Comparison of ENCODE assay signal across 13 cellular contexts in genomic region chr2:218886461-218886947, GRCh38. TPM values are rescaled to one million over a fixed set of nuclear protein-coding genes. Genes with fewer than 3 reads are reported as not detected.
DNase-seq lines count a peak whose midpoint lies in the region; ATAC-seq and TF ChIP-seq lines count a peak whose summit lies in the region.
"Had no signal": no experiment of that assay in that cellular context is flagged by ENCODE, and none has a peak within 500 bp of the region (broad histone marks: within the 10 kb centered on the region; RNA-seq: fewer than 3 reads in every experiment).

No MANE protein-coding gene starts in this region.

- TF ChIP-seq RAD21 in SK-N-SH (IDR thresholded peaks at IDR 0.05; ENCODE audit: low read length), result no peak

- H3K9me2 ChIP-seq in SK-N-SH, result no peaks in the 10 kb centered on the region

- no peaks in the 10 kb centered on the region for H3K9me3 ChIP-seq in SK-N-SH
- H3K9me3 ChIP-seq: upper lobe of left lung had no signal

- DNase-seq in NCI-H1092 treated with DMSO at 0.1 percent for 48 hours (lab: John Stamatoyannopoulos, UW) (peak; percentile 49), NCI-H1092 (lab: John Stamatoyannopoulos, UW) (no peak), SK-N-SH (peak; percentile 92), cerebellar nuclear complex (lab: John Stamatoyannopoulos, UW) (no peak)
- no peak for DNase-seq in stimulated activated effector memory CD8-positive, alpha-beta T cell treated with anti-CD3 and anti-CD28 coated beads, Interleukin-12 subunit alpha, Interleukin-12 subunit beta, amount 100 ng/mL, for 72 hours (ENCODE audit: low spot score in 2 of 2)
- no peak for DNase-seq in activated CD4-positive, CD25-positive, alpha-beta regulatory T cell (lab: John Stamatoyannopoulos, UW)
- DNase-seq in stimulated activated naive CD8-positive, alpha-beta T cell treated with anti-CD3 and anti-CD28 coated beads, Interleukin-15, amount 100 ng/mL, for 72 hours, result no peak
- DNase-seq: activated CD4-positive, alpha-beta T cell treated with anti-CD3 and anti-CD28 coated beads, Interleukin-2, amount 10 ng/mL, durations not matched to agents 24 days and 14 days had no signal

- no peaks in the 10 kb centered on the region for H4K20me1 ChIP-seq in SK-N-SH (ENCODE audit: insufficient read depth)

- no peak overlapping the region for H3K4me3 Mint-ChIP-seq in stimulated activated effector memory CD8-positive, alpha-beta T cell treated with anti-CD3 and anti-CD28 coated beads, Interleukin-12 subunit alpha, Interleukin-12 subunit beta, amount 100 ng/mL, for 72 hours
- no peak overlapping the region for H3K4me3 Mint-ChIP-seq in stimulated activated naive CD8-positive, alpha-beta T cell treated with anti-CD3 and anti-CD28 coated beads, Interleukin-15, amount 100 ng/mL, for 72 hours
- H3K4me3 Mint-ChIP-seq: activated CD4-positive, alpha-beta T cell treated with anti-CD3 and anti-CD28 coated beads, Interleukin-2, amount 10 ng/mL, durations not matched to agents 24 days and 14 days had no signal

- H3K36me3 ChIP-seq in SK-N-SH (replicated peaks in 1 of 2; ENCODE audit: control insufficient read depth in 1 of 2, insufficient read depth in 2 of 2, low read length in 1 of 2), result no peaks in the 10 kb centered on the region
- H3K36me3 ChIP-seq: cardiac muscle cell, upper lobe of left lung had no signal

- H3K27me3 Mint-ChIP-seq in stimulated activated naive CD8-positive, alpha-beta T cell treated with anti-CD3 and anti-CD28 coated beads, Interleukin-15, amount 100 ng/mL, for 72 hours, result peaks cover 34% of the 10 kb centered on the region

- H3K4me1 Mint-ChIP-seq in stimulated activated effector memory CD8-positive, alpha-beta T cell treated with anti-CD3 and anti-CD28 coated beads, Interleukin-12 subunit alpha, Interleukin-12 subunit beta, amount 100 ng/mL, for 72 hours, result peaks cover 49% of the 10 kb centered on the region
- H3K4me1 Mint-ChIP-seq in stimulated activated naive CD8-positive, alpha-beta T cell treated with anti-CD3 and anti-CD28 coated beads, Interleukin-15, amount 100 ng/mL, for 72 hours, result peaks cover 59% of the 10 kb centered on the region

- no peaks in the 10 kb centered on the region for H3F3A ChIP-seq in SK-N-SH (replicated peaks; ENCODE audit: insufficient read depth)

- peak; percentile 25 for ATAC-seq in HG03139 (IDR thresholded peaks at IDR 0.05; ENCODE audit: unreplicated experiment)
- no peak for ATAC-seq in stimulated activated effector memory CD8-positive, alpha-beta T cell treated with anti-CD3 and anti-CD28 coated beads, Interleukin-12 subunit alpha, Interleukin-12 subunit beta, amount 100 ng/mL, for 72 hours
- ATAC-seq in stimulated activated naive CD8-positive, alpha-beta T cell treated with anti-CD3 and anti-CD28 coated beads, Interleukin-15, amount 100 ng/mL, for 72 hours, result no peak

- no peak overlapping the region for H2AFZ ChIP-seq in SK-N-SH (ENCODE audit: low read depth)

- TF ChIP-seq CTCF in SK-N-SH (IDR thresholded peaks at IDR 0.05), result no peak

- H3K27ac ChIP-seq in SK-N-SH (ENCODE audit: low read depth in 2 of 2, low read length in 1 of 2), result peak overlapping the region in 1 of 2 experiments; percentile 77; a peak in 2 of 4 replicates
- H3K27ac ChIP-seq: 22Rv1, cardiac muscle cell, upper lobe of left lung had no signal

- no peaks in the 10 kb centered on the region for H3K79me2 ChIP-seq in SK-N-SH (ENCODE audit: insufficient read depth)

- peaks cover 23% of the 10 kb centered on the region for H3K36me3 Mint-ChIP-seq in stimulated activated effector memory CD8-positive, alpha-beta T cell treated with anti-CD3 and anti-CD28 coated beads, Interleukin-12 subunit alpha, Interleukin-12 subunit beta, amount 100 ng/mL, for 72 hours

- H3K9ac ChIP-seq in SK-N-SH, result no peak overlapping the region

- POLR2A ChIA-PET in SK-N-SH (lab: Yijun Ruan, JAX), result interaction anchor here (1.4 to 1.7 kb wide), 2 partner anchors 25 to 76 kb away, joined by 7 to 8 read pairs; no protein-coding TSS in a partner anchor

- 20% methylated on average over 5 of the region's 9 CpGs for WGBS in SK-N-SH (ENCODE audit: low lambda C conversion rate)

- peak overlapping the region; percentile 13 for H3K27ac Mint-ChIP-seq in stimulated activated effector memory CD8-positive, alpha-beta T cell treated with anti-CD3 and anti-CD28 coated beads, Interleukin-12 subunit alpha, Interleukin-12 subunit beta, amount 100 ng/mL, for 72 hours
- no peak overlapping the region for H3K27ac Mint-ChIP-seq in stimulated activated naive CD8-positive, alpha-beta T cell treated with anti-CD3 and anti-CD28 coated beads, Interleukin-15, amount 100 ng/mL, for 72 hours
- H3K27ac Mint-ChIP-seq: activated CD4-positive, alpha-beta T cell treated with anti-CD3 and anti-CD28 coated beads, Interleukin-2, amount 10 ng/mL, durations not matched to agents 24 days and 14 days had no signal

- TF ChIP-seq EP300 in SK-N-SH (IDR thresholded peaks at IDR 0.05; ENCODE audit: borderline replicate concordance in 1 of 2, low read depth in 1 of 2, low read length in 1 of 2), result no peak

- H3K9me3 Mint-ChIP-seq in stimulated activated effector memory CD8-positive, alpha-beta T cell treated with anti-CD3 and anti-CD28 coated beads, Interleukin-12 subunit alpha, Interleukin-12 subunit beta, amount 100 ng/mL, for 72 hours, result no peaks in the 10 kb centered on the region
- H3K9me3 Mint-ChIP-seq in stimulated activated naive CD8-positive, alpha-beta T cell treated with anti-CD3 and anti-CD28 coated beads, Interleukin-15, amount 100 ng/mL, for 72 hours, result no peaks in the 10 kb centered on the region
- H3K9me3 Mint-ChIP-seq: activated CD4-positive, alpha-beta T cell treated with anti-CD3 and anti-CD28 coated beads, Interleukin-2, amount 10 ng/mL, durations not matched to agents 24 days and 14 days had no signal

- CTCF ChIA-PET in SK-N-SH (lab: Yijun Ruan, JAX), result interaction anchor here (1.1 to 22.5 kb wide), 11 partner anchors 6 to 529 kb away, joined by 3 to 795 read pairs (median 6); partner anchors contain the start of gene WNT10A

- no peak overlapping the region for H3K4me3 ChIP-seq in SK-N-SH (ENCODE audit: low read depth in 2 of 2, low read length in 1 of 2)
- H3K4me3 ChIP-seq: cardiac muscle cell, smooth muscle cell, upper lobe of left lung had no signal

- no peak overlapping the region for H3K4me2 ChIP-seq in SK-N-SH
- H3K4me2 ChIP-seq: smooth muscle cell had no signal

- H3K4me1 ChIP-seq in SK-N-SH (ENCODE audit: control insufficient read depth in 1 of 2, insufficient read depth in 2 of 2, low read depth in 1 of 2, low read length in 1 of 2), result peaks cover 0 to 24% of the 10 kb centered on the region in 2 experiments; a peak in 1 of 4 replicates

- H3K27me3 ChIP-seq in SK-N-SH (ENCODE audit: insufficient read depth), result peaks cover 16% of the 10 kb centered on the region; the same call in 1 of the 2 replicates

TF ChIP-seq in SK-N-SH, 30 proteins besides CTCF, POLR2A, EP300 and RAD21:
- TF ChIP-seq SIN3A (IDR thresholded peaks at IDR 0.05; ENCODE audit: borderline replicate concordance, low read depth, low read length), result peak; percentile 25; the same call in 1 of the 2 replicates
- no peak for TF ChIP-seq ELF1 (IDR thresholded peaks at IDR 0.05)
- TF ChIP-seq CHD2 (IDR thresholded peaks at IDR 0.05; ENCODE audit: low read length, partially characterized antibody), result peak; percentile 44
- 0 out of 2 replicates have a peak, but pooled peaks have one; percentile 10 for TF ChIP-seq FOXJ3 (CRISPR knock-in tag; IDR thresholded peaks at IDR 0.05)
- TF ChIP-seq SMC3 (IDR thresholded peaks at IDR 0.05; ENCODE audit: low read depth, low read length), result no peak
- TF ChIP-seq NFIC (IDR thresholded peaks at IDR 0.05; ENCODE audit: borderline replicate concordance), result no peak
- TF ChIP-seq RCOR1 (IDR thresholded peaks at IDR 0.05; ENCODE audit: low read length), result peak; percentile 24; the same call in 1 of the 2 replicates
- no peak for TF ChIP-seq IRF3 (IDR thresholded peaks at IDR 0.05; ENCODE audit: low read depth, low read length)
- peak; percentile 100 for TF ChIP-seq MXI1 (IDR thresholded peaks at IDR 0.05; ENCODE audit: low read depth, low read length)
TF ChIP-seq in SK-N-SH: peak in this region for 5.

RNA-seq across cellular contexts. Expression of gene WNT10A, which starts 5.9 kb away (rescaled TPM):
- 0.02 TPM in 1 of 2 replicates, not detected in the other for polyA plus RNA-seq in SK-N-SH (2012; rRNA removed)
- polyA plus RNA-seq in SK-N-SH (2012; cell fraction: cytosol; rRNA removed), result 0.01 and 0.05 TPM in 2 replicates
- polyA plus RNA-seq in SK-N-SH (2012; cell fraction: nucleus; rRNA removed), result 0.05 and 0.07 TPM in 2 replicates
- polyA plus RNA-seq: cardiac muscle cell had no signal

RNA-seq across cellular contexts. Expression of gene WNT6, which starts 26.9 kb away (rescaled TPM):
- polyA plus RNA-seq in SK-N-SH (2012; rRNA removed), result 0.06 and 0.08 TPM in 2 replicates
- polyA plus RNA-seq in SK-N-SH (2012; cell fraction: cytosol; rRNA removed), result 0.05 and 0.13 TPM in 2 replicates
- 0.23 and 0.30 TPM in 2 replicates for polyA plus RNA-seq in SK-N-SH (2012; cell fraction: nucleus; rRNA removed)

RNA-seq across cellular contexts. Expression of gene PRKAG3, which starts 54.9 kb away (rescaled TPM):
- not detected in 2 replicates for polyA plus RNA-seq in SK-N-SH (2012; rRNA removed)
- not detected in 2 replicates for polyA plus RNA-seq in SK-N-SH (2012; cell fraction: cytosol; rRNA removed)
- not detected in 2 replicates for polyA plus RNA-seq in SK-N-SH (2012; cell fraction: nucleus; rRNA removed)
- polyA plus RNA-seq: smooth muscle cell had no signal

Comparison
In these comparisons a context has a peak if more than half of its experiments do, and no peak if none do; other contexts are left out.
1. DNase-seq: peak in NCI-H1092 treated with DMSO at 0.1 percent for 48 hours (single experiment) and SK-N-SH (single experiment); none in NCI-H1092 (single experiment), stimulated activated effector memory CD8-positive, alpha-beta T cell treated with anti-CD3 and anti-CD28 coated beads, Interleukin-12 subunit alpha, Interleukin-12 subunit beta, amount 100 ng/mL, for 72 hours (0 of 2), cerebellar nuclear complex (0 of 2), activated CD4-positive, CD25-positive, alpha-beta regulatory T cell (0 of 4) and stimulated activated naive CD8-positive, alpha-beta T cell treated with anti-CD3 and anti-CD28 coated beads, Interleukin-15, amount 100 ng/mL, for 72 hours (0 of 2).